ENCODE assay signal across 4 cellular contexts in genomic region chr1:16874968-16875367, GRCh38. TPM values are rescaled to one million over a fixed set of nuclear protein-coding genes. Genes with fewer than 3 reads are reported as not detected.
"Had no signal": no experiment of that assay in that cellular context is flagged by ENCODE, and none has a peak within 500 bp of the region (broad histone marks: within the 10 kb centered on the region; RNA-seq: fewer than 3 reads in every experiment).

No MANE protein-coding gene starts in this region.

RNA-seq across cellular contexts. Expression of gene RNU1-2, which starts 20.8 kb away (rescaled TPM):
- total RNA-seq: right atrium auricular region had no signal
- polyA plus RNA-seq: mammary epithelial cell, ovary, thymus had no signal
